ENCODE assay signal across 27 cellular contexts in genomic region chr2:182816856-182817255, GRCh38. TPM values are rescaled to one million over a fixed set of nuclear protein-coding genes. Genes with fewer than 3 reads are reported as not detected.
DNase-seq lines count a peak whose midpoint lies in the region; ATAC-seq and TF ChIP-seq lines count a peak whose summit lies in the region.
"Had no signal": no experiment of that assay in that cellular context is flagged by ENCODE, and none has a peak within 500 bp of the region (broad histone marks: within the 10 kb centered on the region; RNA-seq: fewer than 3 reads in every experiment).

No MANE protein-coding gene starts in this region.

- H3K27me3 ChIP-seq in mesenchymal stem cell (ENCODE audit: control insufficient read depth in 1 of 2, insufficient read depth in 1 of 2, low read length in 2 of 2) = peaks cover 0 to 13% of the 10 kb centered on the region in 2 experiments
- no peaks in the 10 kb centered on the region for H3K27me3 ChIP-seq in uterus
- H3K27me3 ChIP-seq: sigmoid colon, tibial nerve had no signal

- H2AK5ac ChIP-seq in mesenchymal stem cell (ENCODE audit: low read length, severe bottlenecking) = no peak overlapping the region

- H2AFZ ChIP-seq in mesenchymal stem cell (ENCODE audit: low read depth, low read length) = no peak overlapping the region

- H3K4me3 ChIP-seq in astrocyte of the cerebellum (ENCODE audit: low read depth, low read length) (no peak overlapping the region), mesenchymal stem cell (ENCODE audit: insufficient read depth in 1 of 2, low read depth in 1 of 2, low read length in 2 of 2) (no peak overlapping the region), uterus (no peak overlapping the region)
- H3K4me3 ChIP-seq: sigmoid colon, tibial nerve had no signal

- ATAC-seq in HG03460 (IDR thresholded peaks at IDR 0.05; ENCODE audit: unreplicated experiment) = no peak
- no peak for ATAC-seq in HG02981 (IDR thresholded peaks at IDR 0.05; ENCODE audit: unreplicated experiment)
- ATAC-seq: left lobe of liver; naive thymus-derived CD4-positive, alpha-beta T cell had no signal

- H3K9ac ChIP-seq in mesenchymal stem cell (ENCODE audit: low read length) = peak overlapping the region; percentile 42

- H2BK15ac ChIP-seq in mesenchymal stem cell (ENCODE audit: low read depth, poor library complexity, severe bottlenecking) = no peak overlapping the region

- H3K36me3 ChIP-seq in mesenchymal stem cell (ENCODE audit: control insufficient read depth in 1 of 2, insufficient read depth in 2 of 2, low read depth in 1 of 2, low read length in 2 of 2) = no peaks in the 10 kb centered on the region
- no peaks in the 10 kb centered on the region for H3K36me3 ChIP-seq in uterus
- H3K36me3 ChIP-seq: sigmoid colon, tibial nerve had no signal

- no peaks in the 10 kb centered on the region for H3K4me1 ChIP-seq in mesenchymal stem cell (ENCODE audit: control insufficient read depth, insufficient read depth, low read depth, low read length)
- H3K4me1 ChIP-seq in uterus = no peaks in the 10 kb centered on the region

- TF ChIP-seq POLR2A in uterus (IDR thresholded peaks at IDR 0.05) = no peak

- in situ Hi-C loops in astrocyte of the cerebellum (cut with HindIII; ENCODE audit: low sequenced_read_pairs) = no loop called here

- no peak overlapping the region for H3K18ac ChIP-seq in mesenchymal stem cell (ENCODE audit: low read depth in 1 of 2, low read length in 2 of 2)

- intact Hi-C loops in uterus (cut with DNase I; ENCODE audit: low total_unique reads) = no loop called here

- H3K27ac ChIP-seq in mesenchymal stem cell (ENCODE audit: low read length, poor library complexity, severe bottlenecking) (peak overlapping the region; percentile 40), uterus (no peak overlapping the region)
- H3K27ac ChIP-seq: 22Rv1, sigmoid colon, tibial nerve had no signal

- no peak overlapping the region for H4K91ac ChIP-seq in mesenchymal stem cell (ENCODE audit: low read length)

- H3K23ac ChIP-seq in mesenchymal stem cell (ENCODE audit: low read length in 2 of 2) = no peak overlapping the region

- H3K9me3 ChIP-seq in mesenchymal stem cell (ENCODE audit: control insufficient read depth, low read length) (no peaks in the 10 kb centered on the region), uterus (no peaks in the 10 kb centered on the region)
- H3K9me3 ChIP-seq: sigmoid colon, tibial nerve had no signal

- H3K4ac ChIP-seq in mesenchymal stem cell (ENCODE audit: low read depth in 1 of 2, low read length in 2 of 2) = no peak overlapping the region

- TF ChIP-seq CTCF in astrocyte of the cerebellum (IDR thresholded peaks at IDR 0.05; ENCODE audit: low read depth, low read length, missing control alignments) (no peak), uterus (IDR thresholded peaks at IDR 0.05) (no peak)

- DNase-seq in DMS 273 (lab: John Stamatoyannopoulos, UW; ENCODE audit: unreplicated experiment) (peak; percentile 42), DMS 273 treated with DMSO at 0.1 percent for 48 hours (lab: John Stamatoyannopoulos, UW) (no peak), astrocyte of the cerebellum (ENCODE audit: low read depth) (peak; percentile 5), mesenchymal stem cell (no peak), renal cortical epithelial cell (ENCODE audit: low read depth) (peak; percentile 9), uterus (no peak)
- DNase-seq: activated CD4-positive, alpha-beta T cell treated with anti-CD3 and anti-CD28 coated beads for 48 hours; activated naive CD4-positive, alpha-beta T cell treated with anti-CD3 and anti-CD28 coated beads, Interleukin-2, amount 10 ng/mL, durations not matched to agents 7 days and 5 days; AML-193; anterior cingulate cortex; CD4-positive, alpha-beta memory T cell; DMS153; effector memory CD4-positive, alpha-beta T cell; mesendoderm; naive thymus-derived CD4-positive, alpha-beta T cell; NCI-H1092; NCI-H2029; NCI-H226; NCI-H748 treated with DMSO at 0.1 percent for 48 hours; sigmoid colon had no signal

- H2BK5ac ChIP-seq in mesenchymal stem cell (ENCODE audit: low read depth, low read length, poor library complexity, severe bottlenecking) = no peak overlapping the region

- H3K79me1 ChIP-seq in mesenchymal stem cell (replicated peaks; ENCODE audit: low read length, poor library complexity, severe bottlenecking) = no peaks in the 10 kb centered on the region

- H2BK120ac ChIP-seq in mesenchymal stem cell (ENCODE audit: low read depth, low read length) = no peak overlapping the region

- no peak overlapping the region for H3K14ac ChIP-seq in mesenchymal stem cell (ENCODE audit: low read length in 2 of 2)

- no peak overlapping the region for H2BK12ac ChIP-seq in mesenchymal stem cell (ENCODE audit: low read length in 2 of 2)

- H4K8ac ChIP-seq in mesenchymal stem cell (ENCODE audit: low read length) = no peak overlapping the region

- H3K4me2 ChIP-seq in mesenchymal stem cell (ENCODE audit: low read length, poor library complexity, severe bottlenecking) = no peak overlapping the region

RNA-seq across cellular contexts. Expression of gene FRZB, which starts 49.6 kb away (rescaled TPM):
- polyA plus RNA-seq in mesenchymal stem cell (2013, experiment 1 of 2) = 54.6 TPM
- polyA plus RNA-seq in mesenchymal stem cell (2013, experiment 2 of 2) = 55.5 TPM
- total RNA-seq in renal cortical epithelial cell (not detected in 2 replicates), uterus (10 to 100 TPM in 1 of 4 donors, 1 to 10 TPM in 2, under 1 TPM in 1; 0.29 to 15.1 (median 7.3) TPM)
- total RNA-seq: activated T-helper 1 cell treated with anti-CD3 and anti-CD28 coated beads, Interleukin-12 subunit alpha, Interleukin-12 subunit beta, Interleukin-2, Interleukin-4 antibody, amounts not matched to agents 30 ng/mL and 10 ng/mL and 1 ng/mL, durations not matched to agents 14 hours and 24 hours and 36 hours; CD4-positive, alpha-beta memory T cell; naive thymus-derived CD4-positive, alpha-beta T cell; T-helper 2 cell treated with Interferon-gamma antibody and Interleukin-4, amounts not matched to agents 100 ng/mL and 5 ng/mL, for 36 hours had no signal
- polyA plus RNA-seq: naive thymus-derived CD4-positive, alpha-beta T cell had no signal

Comparison
In these comparisons a context has a peak if more than half of its experiments do, and no peak if none do; other contexts are left out.
1. DNase-seq: peak in DMS 273 (single experiment), astrocyte of the cerebellum (single experiment) and renal cortical epithelial cell (single experiment); none in DMS 273 treated with DMSO at 0.1 percent for 48 hours (single experiment), mesenchymal stem cell (single experiment) and uterus (0 of 2).